Comparison of ENCODE assay signal across 10 cellular contexts in genomic region chr10:100637785-100638184, GRCh38.
A peak's percentile ranks its signal among the peaks of the same experiment; 100 is the strongest.
DNase-seq lines count a peak whose midpoint lies in the region; ATAC-seq and TF ChIP-seq lines count a peak whose summit lies in the region.
"Had no signal": no experiment of that assay in that cellular context is flagged by ENCODE, and none has a peak within 500 bp of the region (broad histone marks: within the 10 kb centered on the region; RNA-seq: fewer than 3 reads in every experiment).

No MANE protein-coding gene starts in this region.

- H4K20me1 ChIP-seq in Karpas-422 (ENCODE audit: insufficient read depth, low read depth, low read length), result no peaks in the 10 kb centered on the region

- H4K91ac ChIP-seq in neuronal stem cell (ENCODE audit: low read depth, low read length, poor library complexity), result no peak overlapping the region

- H3K27ac ChIP-seq in Karpas-422 (ENCODE audit: low read length) (no peak overlapping the region), brain microvascular endothelial cell (no peak overlapping the region), neuronal stem cell (replicated peaks; ENCODE audit: low read length) (no peak overlapping the region)
- H3K27ac ChIP-seq: SJSA1 had no signal

- no peak overlapping the region for H3K9ac ChIP-seq in Karpas-422 (ENCODE audit: low read length)
- no peak overlapping the region for H3K9ac ChIP-seq in neuronal stem cell (ENCODE audit: low read depth, low read length, poor library complexity)

- in situ Hi-C loops in brain microvascular endothelial cell (cut with HindIII; ENCODE audit: low pct_ligation_motif_present, low sequenced_read_pairs), result no loop called here

- H3K27me3 ChIP-seq in Karpas-422 (ENCODE audit: low read length) (no peaks in the 10 kb centered on the region), brain microvascular endothelial cell (replicated peaks) (peaks cover 17% of the 10 kb centered on the region), neuronal stem cell (ENCODE audit: control insufficient read depth in 3 of 3, insufficient read depth in 3 of 3, low read depth in 1 of 3, low read length in 3 of 3) (peaks cover 0 to 68% (median 13%) of the 10 kb centered on the region in 3 experiments)

- no peak overlapping the region for H3K14ac ChIP-seq in neuronal stem cell (ENCODE audit: low read length)

- H3K18ac ChIP-seq in neuronal stem cell (ENCODE audit: low read length), result no peak overlapping the region

- H2BK12ac ChIP-seq in neuronal stem cell (ENCODE audit: low read length), result no peak overlapping the region

- TF ChIP-seq CTCF in brain microvascular endothelial cell (IDR thresholded peaks at IDR 0.05; ENCODE audit: low read depth, low read length, missing control alignments), result peak; percentile 72

- no peak overlapping the region for H2BK15ac ChIP-seq in neuronal stem cell (ENCODE audit: low read length)

- no peak overlapping the region for H4K8ac ChIP-seq in neuronal stem cell (ENCODE audit: low read depth, low read length)

- DNase-seq in NCI-H1092 treated with DMSO at 0.1 percent for 48 hours (lab: John Stamatoyannopoulos, UW) (peak; percentile 2), NCI-H1092 (lab: John Stamatoyannopoulos, UW) (no peak), Karpas-422 (peak; percentile 62), brain microvascular endothelial cell (peak; percentile 2), neuronal stem cell (ENCODE audit: low spot score) (peak; percentile 55)
- no peak for DNase-seq in activated CD4-positive, alpha-beta T cell treated with anti-CD3 and anti-CD28 coated beads for 4 hours
- no peak for DNase-seq in activated naive CD4-positive, alpha-beta T cell treated with anti-CD3 and anti-CD28 coated beads, Interleukin-2, amount 50 U/mL, for 16 hours
- DNase-seq: naive B cell had no signal

- no peaks in the 10 kb centered on the region for H3K9me2 ChIP-seq in Karpas-422 (replicated peaks; ENCODE audit: insufficient read depth, low read length)

- H2BK120ac ChIP-seq in neuronal stem cell (ENCODE audit: low read depth, low read length), result no peak overlapping the region

- no peak overlapping the region for H2AFZ ChIP-seq in Karpas-422 (ENCODE audit: low read length)
- H2AFZ ChIP-seq in neuronal stem cell (ENCODE audit: low read length), result peak overlapping the region; percentile 62

- no peak overlapping the region for H3K23ac ChIP-seq in neuronal stem cell (ENCODE audit: low read depth, low read length, poor library complexity)

- no peaks in the 10 kb centered on the region for H3K79me1 ChIP-seq in neuronal stem cell (ENCODE audit: low read depth, low read length)

- H3K4me3 ChIP-seq in Karpas-422 (ENCODE audit: low read length) (no peak overlapping the region), brain microvascular endothelial cell (ENCODE audit: low read depth, low read length) (no peak overlapping the region), neuronal stem cell (ENCODE audit: low read length in 2 of 2) (no peak overlapping the region)
- H3K4me3 ChIP-seq: SJSA1 had no signal

- no peak for ATAC-seq in HG03196 (IDR thresholded peaks at IDR 0.05; ENCODE audit: unreplicated experiment)

- no CpG with 5 or more reads among the region's 9 CpGs for WGBS in neuronal stem cell (ENCODE audit: extremely low coverage in 2 of 2, insufficient read length in 2 of 2, insufficient replicate concordance in 1 of 2), 2 donors

- H3K4me2 ChIP-seq in Karpas-422 (ENCODE audit: low read depth, low read length, poor library complexity, severe bottlenecking) (no peak overlapping the region), neuronal stem cell (ENCODE audit: insufficient read depth, low read length, poor library complexity, severe bottlenecking) (no peak overlapping the region)

- no peaks in the 10 kb centered on the region for H3K79me2 ChIP-seq in Karpas-422 (ENCODE audit: low read length)

- no peaks in the 10 kb centered on the region for H3K4me1 ChIP-seq in Karpas-422 (ENCODE audit: low read length)
- peaks cover 5 to 12% of the 10 kb centered on the region in 2 donors for H3K4me1 ChIP-seq in neuronal stem cell (ENCODE audit: control insufficient read depth in 2 of 2, insufficient read depth in 1 of 2, low read depth in 1 of 2, low read length in 2 of 2)
- H3K4me1 ChIP-seq: SJSA1 had no signal

- H2AK5ac ChIP-seq in neuronal stem cell (ENCODE audit: low read depth, low read length), result no peak overlapping the region

- no peaks in the 10 kb centered on the region for H3K9me3 ChIP-seq in Karpas-422 (ENCODE audit: low read length)
- no peaks in the 10 kb centered on the region for H3K9me3 ChIP-seq in neuronal stem cell (replicated peaks in 1 of 2; ENCODE audit: control insufficient read depth in 2 of 2, insufficient read depth in 1 of 2, low read depth in 1 of 2, low read length in 2 of 2)
- H3K9me3 ChIP-seq: SJSA1 had no signal

- no peaks in the 10 kb centered on the region for H3K36me3 ChIP-seq in Karpas-422 (ENCODE audit: insufficient read depth, low read length)
- no peaks in the 10 kb centered on the region for H3K36me3 ChIP-seq in brain microvascular endothelial cell (replicated peaks)
- H3K36me3 ChIP-seq in neuronal stem cell (replicated peaks in 1 of 2; ENCODE audit: control insufficient read depth in 2 of 2, insufficient read depth in 2 of 2, low read length in 2 of 2), result no peaks in the 10 kb centered on the region
- H3K36me3 ChIP-seq: SJSA1 had no signal

- H3K4ac ChIP-seq in neuronal stem cell (ENCODE audit: low read length), result no peak overlapping the region

- H2BK5ac ChIP-seq in neuronal stem cell (ENCODE audit: low read length), result no peak overlapping the region

Comparison
In these comparisons a context has a peak if more than half of its experiments do, and no peak if none do; other contexts are left out.
1. DNase-seq: peak in NCI-H1092 treated with DMSO at 0.1 percent for 48 hours (single experiment), Karpas-422 (single experiment), brain microvascular endothelial cell (single experiment) and neuronal stem cell (single experiment); none in NCI-H1092 (single experiment), activated CD4-positive, alpha-beta T cell treated with anti-CD3 and anti-CD28 coated beads for 4 hours (0 of 2) and activated naive CD4-positive, alpha-beta T cell treated with anti-CD3 and anti-CD28 coated beads, Interleukin-2, amount 50 U/mL, for 16 hours (single experiment).